ENCODE assay signal across 13 cellular contexts in genomic region chr2:73415906-73416305, GRCh38.
"Had no signal": no experiment of that assay in that cellular context is flagged by ENCODE, and none has a peak within 500 bp of the region (broad histone marks: within the 10 kb centered on the region; RNA-seq: fewer than 3 reads in every experiment).

No MANE protein-coding gene starts in this region.

- DNase-seq: activated CD4-positive, alpha-beta T cell treated with anti-CD3 and anti-CD28 coated beads, Interleukin-2, amount 50 U/mL, for 1 hour; activated CD8-positive, alpha-beta memory T cell treated with anti-CD3 and anti-CD28 coated beads for 24 hours; activated naive CD4-positive, alpha-beta T cell; anterior cingulate cortex; dorsolateral prefrontal cortex; endodermal cell; islet precursor cell; left ventricle myocardium inferior; stimulated activated CD4-positive, alpha-beta T cell treated with anti-CD3 and anti-CD28 coated beads, Interleukin-2, amount 100 ng/mL, for 48 hours had no signal

- H3K4me2 ChIP-seq: hepatocyte had no signal

- H2AFZ ChIP-seq: hepatocyte had no signal

- H3K4me3 ChIP-seq: cardiac muscle cell, dorsolateral prefrontal cortex, hepatocyte, left ventricle myocardium inferior had no signal

- ATAC-seq: natural killer cell treated with Interleukin-12 subunit alpha and Interleukin-12 subunit beta and Interleukin-15 and Interleukin-18, amount 100 ng/mL, for 72 hours; stimulated activated memory B cell treated with anti-CD40 and anti-IgM and Interleukin-4, amounts not matched to agents 10 μg/mL and 1 μg/mL and 100 μg/mL, for 72 hours had no signal

- H3K27me3 ChIP-seq: cardiac muscle cell, dorsolateral prefrontal cortex, hepatocyte had no signal

- H3K9me3 ChIP-seq: left ventricle myocardium inferior had no signal

- H3K27ac ChIP-seq: cardiac muscle cell, dorsolateral prefrontal cortex, hepatocyte, left ventricle myocardium inferior had no signal

- H3K36me3 ChIP-seq: cardiac muscle cell, left ventricle myocardium inferior had no signal
